In genomic region chr7:38300175-38300574, GRCh38 we compare ENCODE assay signal across 1 cellular context.
TF ChIP-seq lines count a peak whose summit lies in the region.

No MANE protein-coding gene starts in this region.

TF ChIP-seq in GM12878, 131 proteins besides CTCF, POLR2A, EP300 and RAD21 (continued from another document):
- TF ChIP-seq PBX3 (IDR thresholded peaks at IDR 0.05; ENCODE audit: insufficient replicate concordance, low read depth, low read length) = no peak
- no peak for TF ChIP-seq ELK1 (IDR thresholded peaks at IDR 0.05; ENCODE audit: low read depth, low read length)
- no peak for TF ChIP-seq RELA (IDR thresholded peaks at IDR 0.05; ENCODE audit: borderline replicate concordance, partially characterized antibody)
- TF ChIP-seq PKNOX1 (IDR thresholded peaks at IDR 0.05) = no peak
- no peak for TF ChIP-seq NFXL1 (IDR thresholded peaks at IDR 0.05; ENCODE audit: borderline replicate concordance)
- no peak for TF ChIP-seq SREBF2 (IDR thresholded peaks at IDR 0.05; ENCODE audit: low read length)
- TF ChIP-seq ZNF24 (IDR thresholded peaks at IDR 0.05) = no peak
- no peak for TF ChIP-seq TBL1XR1 (IDR thresholded peaks at IDR 0.05; ENCODE audit: low read depth, low read length)
- TF ChIP-seq SP1 (IDR thresholded peaks at IDR 0.05; ENCODE audit: low read depth, low read length) = no peak
- no peak for TF ChIP-seq CUX1 (IDR thresholded peaks at IDR 0.05; ENCODE audit: insufficient replicate concordance, low read depth, low read length)
- no peak for TF ChIP-seq CBFB (IDR thresholded peaks at IDR 0.05; ENCODE audit: low read depth)
- TF ChIP-seq PRDM15 (CRISPR knock-in tag; IDR thresholded peaks at IDR 0.05) = no peak
- no peak for TF ChIP-seq SUPT20H (IDR thresholded peaks at IDR 0.05; ENCODE audit: borderline replicate concordance, control insufficient read depth, low read depth, low read length)
TF ChIP-seq in GM12878: peak in this region for 0.
